In the genomic region with DNA sequence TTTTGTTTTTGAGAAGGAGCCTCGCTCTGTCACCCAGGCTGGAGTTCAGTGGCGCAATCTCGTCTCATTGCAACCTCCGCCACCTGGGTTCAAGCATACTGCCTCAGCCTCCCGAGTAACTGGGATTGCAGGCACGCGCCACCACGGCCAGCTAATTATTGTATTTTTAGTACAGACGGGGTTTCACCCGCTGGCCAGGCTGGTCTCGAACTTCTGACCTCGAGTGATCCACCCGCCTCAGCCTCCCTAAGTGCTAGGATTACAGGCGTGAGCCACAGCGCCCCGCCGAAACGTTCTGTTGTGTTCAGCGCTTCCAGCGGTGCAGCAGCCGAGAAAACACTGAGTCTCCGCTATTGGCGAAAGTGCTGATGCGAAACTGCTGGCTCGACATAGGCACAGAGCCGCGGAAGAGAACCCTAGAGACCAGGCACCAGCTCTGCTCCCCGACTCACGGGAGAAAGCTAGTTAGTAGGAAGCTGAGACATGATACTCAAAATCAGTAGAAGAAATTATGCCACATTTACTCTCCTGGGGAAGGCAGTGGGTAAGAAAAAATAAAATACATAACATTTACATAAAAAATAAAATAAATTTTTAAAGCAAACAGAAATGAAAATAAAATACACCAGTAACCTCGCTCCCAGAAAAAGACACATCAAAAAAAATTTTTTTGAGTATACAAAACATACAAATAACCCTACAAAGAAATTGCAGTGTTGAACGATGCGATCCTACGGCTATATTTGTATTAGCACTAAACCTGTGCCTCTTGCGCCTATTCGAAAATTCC, we compare ENCODE assay signal across 8 cellular contexts. TPM values are rescaled to one million over a fixed set of nuclear protein-coding genes. Genes with fewer than 3 reads are reported as not detected.
DNase-seq lines count a peak whose midpoint lies in the region; TF ChIP-seq lines count a peak whose summit lies in the region.

No MANE protein-coding gene starts in this region.

- peak overlapping the region; percentile 89 for H3K4me2 ChIP-seq in MM.1S (ENCODE audit: low read depth, low read length)

- peak overlapping the region; percentile 79 for H2AFZ ChIP-seq in MM.1S (ENCODE audit: low read length)

- no peaks in the 10 kb centered on the region for H3K9me2 ChIP-seq in MM.1S (replicated peaks; ENCODE audit: insufficient read depth, low read length)

- H3K9ac ChIP-seq in MM.1S (ENCODE audit: low read length) = peak overlapping the region; percentile 61; the same call in 1 of the 2 replicates

- TF ChIP-seq POLR2A in Raji (IDR thresholded peaks at IDR 0.05; ENCODE audit: insufficient read depth, low read depth, low read length) (peak; percentile 67), suprapubic skin (IDR thresholded peaks at IDR 0.05) (peak in 1 of 2 donors; percentile 40)

- H3K36me3 ChIP-seq in MM.1S (replicated peaks; ENCODE audit: insufficient read depth, low read length) (no peaks in the 10 kb centered on the region), suprapubic skin (no peaks in the 10 kb centered on the region)

- H3K79me2 ChIP-seq in MM.1S (ENCODE audit: low read length) = no peaks in the 10 kb centered on the region

- peak; percentile 91 for DNase-seq in EH (ENCODE audit: low read depth)
- peak; percentile 94 for DNase-seq in H4 (ENCODE audit: low spot score)
- peak; percentile 96 for DNase-seq in MM.1S
- DNase-seq in activated effector memory CD4-positive, alpha-beta T cell treated with Interleukin-2 at 50 U/mL for 16 hours = peak; percentile 86
- DNase-seq in foreskin fibroblast = peak; percentile 91 to 94
- DNase-seq in nucleus accumbens (lab: John Stamatoyannopoulos, UW) = peak in 46 of 56 donors; percentile 9 to 78 (median 46)
- peak; percentile 91 to 93 for DNase-seq in suprapubic skin (ENCODE audit: low spot score in 2 of 2)

- H3K27me3 ChIP-seq in MM.1S (replicated peaks; ENCODE audit: insufficient read depth, low read length) (0 out of 2 replicates have a peak, but pooled peaks cover 3% of the 10 kb centered on the region), suprapubic skin (peaks cover 10% of the 10 kb centered on the region)

- H3K9me3 ChIP-seq in MM.1S (replicated peaks; ENCODE audit: insufficient read depth, low read length) (no peaks in the 10 kb centered on the region), suprapubic skin (no peaks in the 10 kb centered on the region)

- no peaks in the 10 kb centered on the region for H4K20me1 ChIP-seq in MM.1S (ENCODE audit: insufficient read depth, low read length)

- H3F3A ChIP-seq in MM.1S (ENCODE audit: insufficient read depth, low read length) = peaks cover 38% of the 10 kb centered on the region

- H3K4me3 ChIP-seq in MM.1S (ENCODE audit: low read length) = peak overlapping the region; percentile 57
- peak overlapping the region; percentile 45 to 55 for H3K4me3 ChIP-seq in foreskin fibroblast (ENCODE audit: low read depth in 1 of 2, low read length in 2 of 2)
- peak overlapping the region; percentile 61 for H3K4me3 ChIP-seq in suprapubic skin

- H3K27ac ChIP-seq in MM.1S (ENCODE audit: low read length) (peak overlapping the region; percentile 73), suprapubic skin (peak overlapping the region; percentile 90)

- WGBS in suprapubic skin = 10% methylated on average over 22 of the region's 35 CpGs

- H3K4me1 ChIP-seq in MM.1S (ENCODE audit: low read length) = peaks cover 20% of the 10 kb centered on the region
- H3K4me1 ChIP-seq in suprapubic skin = peaks cover 25% of the 10 kb centered on the region

- no peak for TF ChIP-seq EP300 in suprapubic skin (IDR thresholded peaks at IDR 0.05)

- TF ChIP-seq CTCF in MM.1S (IDR thresholded peaks at IDR 0.05; ENCODE audit: low read length) (peak; percentile 33), foreskin fibroblast (IDR thresholded peaks at IDR 0.05; ENCODE audit: low read depth, low read length) (no peak), suprapubic skin (IDR thresholded peaks at IDR 0.05) (no peak)

RNA-seq across cellular contexts. Expression of gene ANXA2R, which starts 31.6 kb away (rescaled TPM):
- total RNA-seq in H4 (2014; rRNA removed; shearing (Covaris generic)) = 4.5 TPM in 2 replicates
- total RNA-seq in suprapubic skin = 1 to 10 TPM in 1 of 4 donors, under 1 TPM in 2, not detected in 1; 0.39 to 3.1 (median 0.89) TPM

Comparison
In these comparisons a context has a peak if more than half of its experiments do, and no peak if none do; other contexts are left out.
1. Peak in every context shown above with its lines: DNase-seq, H3K4me3 ChIP-seq and H3K27ac ChIP-seq.
2. DNase-seq: peak in every context shown above with its lines; median percentile 96 in MM.1S; 94 in H4; 92 in foreskin fibroblast; 92 in suprapubic skin; 91 in EH; 86 in activated effector memory CD4-positive, alpha-beta T cell treated with Interleukin-2 at 50 U/mL for 16 hours; 46 in nucleus accumbens.